Comparison of ENCODE assay signal across 8 cellular contexts in the genomic region with DNA sequence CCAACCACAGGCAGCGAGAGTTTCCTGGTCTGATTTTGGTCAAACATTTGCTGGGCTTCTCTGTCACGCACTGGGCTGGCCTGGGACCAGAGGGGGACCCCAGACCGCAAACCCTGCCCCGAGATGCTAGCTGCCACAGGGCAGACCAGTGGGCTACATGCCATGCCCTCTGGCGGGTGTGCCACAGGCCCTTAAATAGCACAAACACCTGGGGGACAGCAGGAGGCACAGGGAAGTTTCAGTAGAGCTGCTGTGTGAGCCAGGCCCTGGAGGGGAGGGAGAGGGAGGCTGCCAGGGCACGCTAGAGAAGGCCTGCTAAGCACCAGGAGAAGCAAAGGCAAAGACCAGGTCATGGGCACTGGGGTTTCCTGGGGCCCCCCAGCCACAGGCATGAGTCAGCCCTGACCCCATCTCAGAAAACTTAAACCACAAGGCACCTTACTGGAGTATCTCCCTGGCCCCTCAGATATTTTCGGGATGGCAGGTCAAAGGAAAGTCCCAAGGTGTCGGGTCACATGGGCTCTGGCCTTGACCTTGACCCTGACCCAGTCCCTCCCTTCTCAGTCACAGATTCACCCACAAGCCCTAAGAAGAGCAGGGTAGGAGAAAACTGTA. TPM values are rescaled to one million over a fixed set of nuclear protein-coding genes. Genes with fewer than 3 reads are reported as not detected.
DNase-seq lines count a peak whose midpoint lies in the region; ATAC-seq and TF ChIP-seq lines count a peak whose summit lies in the region.

No MANE protein-coding gene starts in this region.

- no peaks in the 10 kb centered on the region for H3K27me3 Mint-ChIP-seq in Caco-2 (ENCODE audit: insufficient read depth, unreplicated experiment)

- peak overlapping the region; percentile 46 for H3K4me2 ChIP-seq in MM.1S (ENCODE audit: low read depth, low read length)

- no peak for TF ChIP-seq CTCF in Caco-2 (IDR thresholded peaks at IDR 0.05; ENCODE audit: insufficient read depth in 1 of 2, low read depth in 1 of 2, low read length in 1 of 2, severe bottlenecking in 1 of 2, unreplicated experiment in 1 of 2)
- TF ChIP-seq CTCF in MM.1S (IDR thresholded peaks at IDR 0.05; ENCODE audit: low read length), result no peak
- TF ChIP-seq CTCF in stomach (IDR thresholded peaks at IDR 0.05), result no peak

- H3K27me3 ChIP-seq in Caco-2 (replicated peaks; ENCODE audit: control insufficient read depth, insufficient read depth, low read length) (no peaks in the 10 kb centered on the region), MM.1S (replicated peaks; ENCODE audit: insufficient read depth, low read length) (no peaks in the 10 kb centered on the region), stomach (no peaks in the 10 kb centered on the region)

- H3K36me3 Mint-ChIP-seq in Caco-2 (ENCODE audit: insufficient read depth, unreplicated experiment), result no peaks in the 10 kb centered on the region

- DNase-seq in Caco-2, result no peak
- peak; percentile 59 for DNase-seq in MM.1S
- peak; percentile 66 for DNase-seq in left ventricle myocardium superior
- DNase-seq in stomach, result no peak
- DNase-seq in dermis blood vessel endothelial cell, result no peak
- DNase-seq in NCI-H82 (lab: John Stamatoyannopoulos, UW), result no peak

- 71 to 79% (median 75%) methylated on average over 4 to 8 of the region's 8 CpGs for WGBS in stomach, 5 donors

- TF ChIP-seq EP300 in stomach (IDR thresholded peaks at IDR 0.05), result no peak

- H3K27ac Mint-ChIP-seq in Caco-2 (ENCODE audit: unreplicated experiment), result peak overlapping the region; percentile 48

- no peak overlapping the region for H3K4me3 Mint-ChIP-seq in Caco-2 (ENCODE audit: unreplicated experiment)

- no peaks in the 10 kb centered on the region for H3K9me3 Mint-ChIP-seq in Caco-2 (ENCODE audit: unreplicated experiment)

- H3K9me3 ChIP-seq in Caco-2 (no peaks in the 10 kb centered on the region), MM.1S (replicated peaks; ENCODE audit: insufficient read depth, low read length) (no peaks in the 10 kb centered on the region), stomach (no peaks in the 10 kb centered on the region)

- ATAC-seq in GM21515 (IDR thresholded peaks at IDR 0.05; ENCODE audit: unreplicated experiment) (peak; percentile 50), left ventricle myocardium superior (peak; percentile 62), GM18858 (IDR thresholded peaks at IDR 0.05; ENCODE audit: unreplicated experiment) (no peak)

- H4K20me1 ChIP-seq in MM.1S (ENCODE audit: insufficient read depth, low read length), result no peaks in the 10 kb centered on the region

- CTCF ChIA-PET in Caco-2 (lab: Charles Lee), result no interaction called here

- intact Hi-C loops in Caco-2 (cut with micrococcal nuclease; ENCODE audit: unreplicated experiment) (no loop called here), left ventricle myocardium superior (cut with micrococcal nuclease) (no loop called here), stomach (cut with DNase I; ENCODE audit: low total_unique reads) (no loop called here)

- peaks cover 22% of the 10 kb centered on the region; the same call in 1 of the 2 replicates for H3K79me2 ChIP-seq in MM.1S (ENCODE audit: low read length)

- H3K9ac ChIP-seq in MM.1S (ENCODE audit: low read length), result peak overlapping the region; percentile 27; the same call in 1 of the 2 replicates

- no peak for TF ChIP-seq POLR2A in stomach (IDR thresholded peaks at IDR 0.05)

- no peaks in the 10 kb centered on the region for H3K4me1 Mint-ChIP-seq in Caco-2 (ENCODE audit: low read depth, unreplicated experiment)

- peaks cover 11% of the 10 kb centered on the region; the same call in 1 of the 2 replicates for H3F3A ChIP-seq in MM.1S (ENCODE audit: insufficient read depth, low read length)

- POLR2A ChIA-PET in Caco-2 (lab: Charles Lee), result no interaction called here

- H3K9me2 ChIP-seq in MM.1S (replicated peaks; ENCODE audit: insufficient read depth, low read length), result no peaks in the 10 kb centered on the region

- H3K4me1 ChIP-seq in Caco-2 (no peaks in the 10 kb centered on the region), MM.1S (ENCODE audit: low read length) (peaks cover 22% of the 10 kb centered on the region), stomach (peaks cover 0 to 49% (median 25%) of the 10 kb centered on the region in 4 donors)

- H2AFZ ChIP-seq in MM.1S (ENCODE audit: low read length), result 0 out of 2 replicates have a peak overlapping the region, but pooled peaks have one; percentile 11

- peak overlapping the region; percentile 81 for H3K27ac ChIP-seq in MM.1S (ENCODE audit: low read length)
- H3K27ac ChIP-seq in stomach, result no peak overlapping the region

- BruUV-seq in Caco-2 (replicated peaks; lab: Mats Ljungman, UMichigan), result no TSS peak

- no peaks in the 10 kb centered on the region for H3K36me3 ChIP-seq in Caco-2 (ENCODE audit: control insufficient read depth, insufficient read depth, low read length)
- H3K36me3 ChIP-seq in MM.1S (replicated peaks; ENCODE audit: insufficient read depth, low read length), result no peaks in the 10 kb centered on the region
- no peaks in the 10 kb centered on the region for H3K36me3 ChIP-seq in stomach

- H3K4me3 ChIP-seq in Caco-2 (ENCODE audit: low read depth, low read length) (no peak overlapping the region), MM.1S (ENCODE audit: low read length) (peak overlapping the region; percentile 20; the same call in 1 of the 2 replicates), stomach (no peak overlapping the region)

RNA-seq across cellular contexts. Expression of a gene that starts 29.2 kb away (rescaled TPM):
- total RNA-seq in Caco-2 (2022), result 57.9 and 60.1 TPM in 2 replicates
- 136 TPM for total RNA-seq in left ventricle myocardium superior
- 10 to 100 TPM; 17.8 to 46.3 (median 29.5) TPM for total RNA-seq in stomach
- 10 to 100 TPM; 23.3 to 32.8 (median 28.4) TPM for polyA plus RNA-seq in stomach
- total RNA-seq in dermis blood vessel endothelial cell, result 24.0 and 41.3 TPM in 2 replicates

Comparison
In these comparisons a context has a peak if more than half of its experiments do, and no peak if none do; other contexts are left out.
1. DNase-seq: peak in MM.1S (single experiment) and left ventricle myocardium superior (single experiment); none in Caco-2 (0 of 2), stomach (single experiment), dermis blood vessel endothelial cell (single experiment) and NCI-H82 (single experiment).